Comparison of ENCODE assay signal across 12 cellular contexts in genomic region chr7:333399-333776, GRCh38. TPM values are rescaled to one million over a fixed set of nuclear protein-coding genes. Genes with fewer than 3 reads are reported as not detected.
DNase-seq lines count a peak whose midpoint lies in the region; ATAC-seq and TF ChIP-seq lines count a peak whose summit lies in the region.
"Had no signal": no experiment of that assay in that cellular context is flagged by ENCODE, and none has a peak within 500 bp of the region (broad histone marks: within the 10 kb centered on the region; RNA-seq: fewer than 3 reads in every experiment).

No MANE protein-coding gene starts in this region.

- no peak for TF ChIP-seq POLR2A in body of pancreas (IDR thresholded peaks at IDR 0.05)

- H3K36me3 ChIP-seq in H7 (replicated peaks; ENCODE audit: control insufficient read depth, insufficient read depth, low read length) (no peaks in the 10 kb centered on the region), body of pancreas (replicated peaks in 1 of 2; ENCODE audit: insufficient read depth in 1 of 2, low read depth in 2 of 2) (no peaks in the 10 kb centered on the region)
- H3K36me3 ChIP-seq: uterus had no signal

- intact Hi-C loops in body of pancreas (cut with DNase I) = loop anchor here (5.0 to 10.0 kb wide), 2 partner anchors 161 to 394 kb away; partner anchors contain the start of genes DNAAF5 and PRKAR1B

- no peaks in the 10 kb centered on the region for H3K9me3 ChIP-seq in body of pancreas
- H3K9me3 ChIP-seq: uterus had no signal

- H3K4me1 ChIP-seq in body of pancreas = peaks cover 18% of the 10 kb centered on the region

- no peaks in the 10 kb centered on the region; the same call in 1 of the 2 replicates for H3K27me3 ChIP-seq in H7 (ENCODE audit: control insufficient read depth, insufficient read depth, low read length)
- H3K27me3 ChIP-seq in body of pancreas = no peaks in the 10 kb centered on the region

- 6 to 22% methylated on average over 13 to 18 of the region's 18 CpGs for WGBS in body of pancreas, 2 donors

- DNase-seq in H7 (peak; percentile 57), body of pancreas (peak; percentile 58 to 71 (median 64)), iris pigment epithelial cell (ENCODE audit: low read depth) (peak; percentile 17), RPMI8226 (no peak)

- no peak overlapping the region for H3K4me3 ChIP-seq in H7 (ENCODE audit: insufficient read depth, low read depth, low read length)
- H3K4me3 ChIP-seq in body of pancreas = no peak overlapping the region

- TF ChIP-seq CTCF in body of pancreas (IDR thresholded peaks at IDR 0.05) = no peak

- H3K27ac ChIP-seq in body of pancreas = peak overlapping the region; percentile 70 to 86 (median 80)
- peak overlapping the region; percentile 38 for H3K27ac ChIP-seq in temporal lobe (ENCODE audit: low read depth, low read length)

- ATAC-seq in body of pancreas (peak; percentile 34), GM19023 (IDR thresholded peaks at IDR 0.05; ENCODE audit: unreplicated experiment) (no peak), GM18858 (IDR thresholded peaks at IDR 0.05; ENCODE audit: unreplicated experiment) (no peak), GM21526 (IDR thresholded peaks at IDR 0.05; ENCODE audit: low FRiP score, unreplicated experiment) (no peak)

RNA-seq across cellular contexts. Expression of gene FOXL3, which starts 43.4 kb away (rescaled TPM):
- total RNA-seq in H7 (2014; rRNA removed; shearing (Covaris generic)) = not detected in 2 replicates
- total RNA-seq in body of pancreas = not detected
- not detected for total RNA-seq in temporal lobe
- total RNA-seq: glomerular endothelial cell; skeletal muscle tissue; T-helper 1 cell treated with Interleukin-12 subunit alpha and Interleukin-12 subunit beta and Interleukin-4 antibody, amounts not matched to agents 30 ng/mL and 1 ng/mL, for 36 hours; uterus had no signal
